9 cellular contexts compared by ENCODE assay signal in genomic region chr12:106114084-106115068, GRCh38. TPM values are rescaled to one million over a fixed set of nuclear protein-coding genes. Genes with fewer than 3 reads are reported as not detected.
DNase-seq lines count a peak whose midpoint lies in the region; ATAC-seq and TF ChIP-seq lines count a peak whose summit lies in the region.
"Had no signal": no experiment of that assay in that cellular context is flagged by ENCODE, and none has a peak within 500 bp of the region (broad histone marks: within the 10 kb centered on the region; RNA-seq: fewer than 3 reads in every experiment).

No MANE protein-coding gene starts in this region.

- H3K27ac ChIP-seq in PC-9 = peak overlapping the region; percentile 84
- peak overlapping the region; percentile 32 to 55 for H3K27ac ChIP-seq in ovary

- no peak overlapping the region for H3K4me3 ChIP-seq in PC-9
- H3K4me3 ChIP-seq in fibroblast of pulmonary artery (replicated peaks; ENCODE audit: low read depth, low read length) = no peak overlapping the region
- no peak overlapping the region for H3K4me3 ChIP-seq in ovary

- no TSS peak for BruUV-seq in PC-9 (replicated peaks; lab: Mats Ljungman, UMichigan)

- TF ChIP-seq CTCF in PC-9 (conservative IDR thresholded peaks at IDR 0.05) = no peak
- TF ChIP-seq CTCF in fibroblast of pulmonary artery (IDR thresholded peaks at IDR 0.05; ENCODE audit: low read length, missing control alignments) = no peak
- TF ChIP-seq CTCF in ovary (IDR thresholded peaks at IDR 0.05) = no peak

- H3K9me3 ChIP-seq in PC-9 (ENCODE audit: insufficient read depth, low read depth) = no peaks in the 10 kb centered on the region
- no peaks in the 10 kb centered on the region for H3K9me3 ChIP-seq in ovary

- TF ChIP-seq POLR2A in ovary (IDR thresholded peaks at IDR 0.05) = no peak

- TF ChIP-seq EP300 in ovary (IDR thresholded peaks at IDR 0.05) = no peak

- no peak for ATAC-seq in GM21619 (IDR thresholded peaks at IDR 0.05; ENCODE audit: unreplicated experiment)
- ATAC-seq in stimulated activated effector memory CD8-positive, alpha-beta T cell treated with anti-CD3 and anti-CD28 coated beads, Interleukin-12 subunit alpha, Interleukin-12 subunit beta, amount 100 ng/mL, for 72 hours = no peak

- peaks cover 7% of the 10 kb centered on the region; the same call in 1 of the 2 replicates for H3F3A ChIP-seq in PC-9 (ENCODE audit: insufficient read depth, low read depth)

- CTCF ChIA-PET in PC-9 (lab: Charles Lee) = no interaction called here

- H3K27ac Mint-ChIP-seq in stimulated activated effector memory CD8-positive, alpha-beta T cell treated with anti-CD3 and anti-CD28 coated beads, Interleukin-12 subunit alpha, Interleukin-12 subunit beta, amount 100 ng/mL, for 72 hours = no peak overlapping the region
- H3K27ac Mint-ChIP-seq: stimulated activated naive CD8-positive, alpha-beta T cell treated with anti-CD3 and anti-CD28 coated beads, Interleukin-15, Interleukin-2, amounts not matched to agents 100 ng/mL and 50 ng/mL, for 24 hours had no signal

- peaks cover 9% of the 10 kb centered on the region for H3K4me1 Mint-ChIP-seq in stimulated activated effector memory CD8-positive, alpha-beta T cell treated with anti-CD3 and anti-CD28 coated beads, Interleukin-12 subunit alpha, Interleukin-12 subunit beta, amount 100 ng/mL, for 72 hours

- H3K36me3 Mint-ChIP-seq in stimulated activated effector memory CD8-positive, alpha-beta T cell treated with anti-CD3 and anti-CD28 coated beads, Interleukin-12 subunit alpha, Interleukin-12 subunit beta, amount 100 ng/mL, for 72 hours = peaks cover 6% of the 10 kb centered on the region

- H4K20me1 ChIP-seq in PC-9 (ENCODE audit: insufficient read depth) = no peaks in the 10 kb centered on the region

- no peaks in the 10 kb centered on the region for H3K27me3 ChIP-seq in PC-9 (ENCODE audit: insufficient read depth, low read depth)
- no peaks in the 10 kb centered on the region for H3K27me3 ChIP-seq in ovary

- no peaks in the 10 kb centered on the region for H3K9me2 ChIP-seq in PC-9 (ENCODE audit: insufficient read depth)

- H3K4me1 ChIP-seq in PC-9 (replicated peaks; ENCODE audit: insufficient read depth) = peaks cover 47% of the 10 kb centered on the region
- peaks cover 15% of the 10 kb centered on the region for H3K4me1 ChIP-seq in ovary (ENCODE audit: insufficient read depth)

- intact Hi-C loops in PC-9 (cut with micrococcal nuclease; ENCODE audit: unreplicated experiment) = no loop called here
- intact Hi-C loops in ovary (cut with DNase I) = no loop called here

- POLR2A ChIA-PET in PC-9 (lab: Charles Lee; ENCODE audit: unreplicated experiment) = interaction anchor here (0.7 kb wide), 1 partner anchor 181 kb away, joined by 4 read pairs; no protein-coding TSS in a partner anchor

- H3K79me2 ChIP-seq in PC-9 (ENCODE audit: low read depth) = peaks cover 99% of the 10 kb centered on the region

- no peak overlapping the region for H3K4me3 Mint-ChIP-seq in stimulated activated effector memory CD8-positive, alpha-beta T cell treated with anti-CD3 and anti-CD28 coated beads, Interleukin-12 subunit alpha, Interleukin-12 subunit beta, amount 100 ng/mL, for 72 hours
- H3K4me3 Mint-ChIP-seq: stimulated activated naive CD8-positive, alpha-beta T cell treated with anti-CD3 and anti-CD28 coated beads, Interleukin-15, Interleukin-2, amounts not matched to agents 100 ng/mL and 50 ng/mL, for 24 hours had no signal

- H3K4me2 ChIP-seq in PC-9 = peak overlapping the region; percentile 29

- no peaks in the 10 kb centered on the region for H3K9me3 Mint-ChIP-seq in stimulated activated effector memory CD8-positive, alpha-beta T cell treated with anti-CD3 and anti-CD28 coated beads, Interleukin-12 subunit alpha, Interleukin-12 subunit beta, amount 100 ng/mL, for 72 hours
- H3K9me3 Mint-ChIP-seq: stimulated activated naive CD8-positive, alpha-beta T cell treated with anti-CD3 and anti-CD28 coated beads, Interleukin-15, Interleukin-2, amounts not matched to agents 100 ng/mL and 50 ng/mL, for 24 hours had no signal

- 47 to 64% (median 56%) methylated on average over 10 of the region's 10 CpGs for WGBS in ovary, 3 donors

- no peak overlapping the region for H2AFZ ChIP-seq in PC-9

- H3K36me3 ChIP-seq in PC-9 (ENCODE audit: low read depth) = no peaks in the 10 kb centered on the region
- H3K36me3 ChIP-seq in ovary = no peaks in the 10 kb centered on the region

- DNase-seq in Daoy (ENCODE audit: low read depth) (peak; percentile 37), PC-9 (peak; percentile 25 to 60), fibroblast of pulmonary artery (ENCODE audit: low read depth) (peak; percentile 43), ovary (peak in 2 of 5 donors; percentile 40 to 53), kidney glomerular epithelial cell (lab: John Stamatoyannopoulos, UW) (no peak), iPS-NIHi7 (ENCODE audit: extremely low spot score) (no peak)
- DNase-seq in stimulated activated effector memory CD8-positive, alpha-beta T cell treated with anti-CD3 and anti-CD28 coated beads, Interleukin-12 subunit alpha, Interleukin-12 subunit beta, amount 100 ng/mL, for 72 hours (ENCODE audit: low spot score in 2 of 2) = no peak

RNA-seq across cellular contexts. Expression of gene NUAK1, which starts 24.4 kb away (rescaled TPM):
- 30.1 and 31.3 TPM in 2 replicates for total RNA-seq in Daoy (2014; rRNA removed; shearing (Covaris generic))
- total RNA-seq in PC-9 (2021) (7.9 and 8.3 TPM in 2 replicates), ovary (10 to 100 TPM in 5 of 7 donors, 1 to 10 TPM in 2; 2.8 to 22.2 (median 12.0) TPM)
- 10 to 100 TPM in 1 of 2 donors, 1 to 10 TPM in 1; 9.3 to 15.8 TPM for polyA plus RNA-seq in ovary

Comparison
In these comparisons a context has a peak if more than half of its experiments do, and no peak if none do; other contexts are left out.
1. DNase-seq: peak in Daoy (single experiment), PC-9 (2 of 2) and fibroblast of pulmonary artery (single experiment); none in kidney glomerular epithelial cell (single experiment), iPS-NIHi7 (single experiment) and stimulated activated effector memory CD8-positive, alpha-beta T cell treated with anti-CD3 and anti-CD28 coated beads, Interleukin-12 subunit alpha, Interleukin-12 subunit beta, amount 100 ng/mL, for 72 hours (0 of 2).